In genomic region chr16:28532940-28533647, GRCh38 we compare ENCODE assay signal across 14 cellular contexts. TPM values are rescaled to one million over a fixed set of nuclear protein-coding genes. Genes with fewer than 3 reads are reported as not detected.
DNase-seq lines count a peak whose midpoint lies in the region; ATAC-seq, FAIRE-seq and TF ChIP-seq lines count a peak whose summit lies in the region.
"Had no signal": no experiment of that assay in that cellular context is flagged by ENCODE, and none has a peak within 500 bp of the region (broad histone marks: within the 10 kb centered on the region; RNA-seq: fewer than 3 reads in every experiment).

No MANE protein-coding gene starts in this region.

- H3K4me2 ChIP-seq in BLaER1 treated with 17β-estradiol and CSF1 and Interleukin-3, amounts not matched to agents 10 nM and 100 nM: peak overlapping the region in 5 of 11 experiments; percentile 18 to 80 (median 53); a peak in 8 of 22 replicates

- intact Hi-C loops in pancreas (cut with DNase I): no loop called here

- no peaks in the 10 kb centered on the region for H3K27me3 ChIP-seq in BLaER1 treated with 17β-estradiol and CSF1 and Interleukin-3, amounts not matched to agents 10 nM and 100 nM
- no peaks in the 10 kb centered on the region for H3K27me3 ChIP-seq in pancreas
- H3K27me3 ChIP-seq: ovary had no signal

- no peaks in the 10 kb centered on the region for H3K36me3 Mint-ChIP-seq in IgD-negative memory B cell

- no peak for TF ChIP-seq CTCF in pancreas (IDR thresholded peaks at IDR 0.05)

- FAIRE-seq in pancreas (lab: Jason Lieb, UNC): no peak

- peaks cover 0 to 2% (median 2%) of the 10 kb centered on the region in 3 donors for H3K4me1 Mint-ChIP-seq in IgD-negative memory B cell
- H3K4me1 Mint-ChIP-seq: activated B cell treated with CpG ODN at 0.5 μM for 24 hours had no signal

- H3K4me3 Mint-ChIP-seq in IgD-negative memory B cell: no peak overlapping the region
- H3K4me3 Mint-ChIP-seq: activated B cell treated with CpG ODN at 0.5 μM for 24 hours had no signal

- H3K36me3 ChIP-seq in BLaER1 treated with 17β-estradiol and CSF1 and Interleukin-3, amounts not matched to agents 10 nM and 100 nM: no peaks in the 10 kb centered on the region
- H3K36me3 ChIP-seq in pancreas: no peaks in the 10 kb centered on the region
- H3K36me3 ChIP-seq: ovary had no signal

- DNase-seq in epithelial cell of prostate (ENCODE audit: low read depth, low spot score) (no peak), pancreas (peak in 1 of 6 donors; percentile 42), OCI-M1 (lab: John Stamatoyannopoulos, UW) (no peak), NCI-H524 treated with DMSO at 0.1 percent for 48 hours (lab: John Stamatoyannopoulos, UW) (no peak), NCI-H82 (lab: John Stamatoyannopoulos, UW) (no peak)
- DNase-seq: activated B cell treated with CpG ODN at 0.5 μM for 24 hours, EL had no signal

- no peaks in the 10 kb centered on the region for H3K9me3 ChIP-seq in BLaER1 treated with 17β-estradiol and CSF1 and Interleukin-3, amounts not matched to agents 10 nM and 100 nM (replicated peaks in 1 of 11)
- no peaks in the 10 kb centered on the region for H3K9me3 ChIP-seq in pancreas

- H3K27me3 Mint-ChIP-seq in IgD-negative memory B cell: peaks cover 15% of the 10 kb centered on the region

- H3K27ac Mint-ChIP-seq in IgD-negative memory B cell: peak overlapping the region in 2 of 3 donors; percentile 71 to 92
- H3K27ac Mint-ChIP-seq: activated B cell treated with CpG ODN at 0.5 μM for 24 hours had no signal

- no peaks in the 10 kb centered on the region for H3K9me3 Mint-ChIP-seq in IgD-negative memory B cell
- H3K9me3 Mint-ChIP-seq: activated B cell treated with CpG ODN at 0.5 μM for 24 hours had no signal

- peak overlapping the region in 8 of 11 experiments; percentile 21 to 91 (median 72); a peak in 13 of 22 replicates for H3K27ac ChIP-seq in BLaER1 treated with 17β-estradiol and CSF1 and Interleukin-3, amounts not matched to agents 10 nM and 100 nM
- peak overlapping the region; percentile 84 for H3K27ac ChIP-seq in epithelial cell of prostate
- peak overlapping the region; percentile 24 to 78 (median 52) for H3K27ac ChIP-seq in pancreas

- WGBS in pancreas, 2 donors: 49 to 50% methylated on average over 5 of the region's 5 CpGs

- ATAC-seq in pancreas: peak; percentile 11 to 54 (median 40)
- no peak for ATAC-seq in HG03139 (IDR thresholded peaks at IDR 0.05; ENCODE audit: unreplicated experiment)

- peak overlapping the region in 2 of 11 experiments; percentile 50 to 64; a peak in 3 of 22 replicates for H3K9ac ChIP-seq in BLaER1 treated with 17β-estradiol and CSF1 and Interleukin-3, amounts not matched to agents 10 nM and 100 nM

- H3K4me3 ChIP-seq in BLaER1 treated with 17β-estradiol and CSF1 and Interleukin-3, amounts not matched to agents 10 nM and 100 nM: no peak overlapping the region
- H3K4me3 ChIP-seq in pancreas: no peak overlapping the region
- H3K4me3 ChIP-seq: ovary had no signal

- no peaks in the 10 kb centered on the region for H4K20me1 ChIP-seq in BLaER1 treated with 17β-estradiol and CSF1 and Interleukin-3, amounts not matched to agents 10 nM and 100 nM

- peaks cover 0 to 57% (median 16%) of the 10 kb centered on the region in 10 experiments; a peak in 14 of 20 replicates for H3K4me1 ChIP-seq in BLaER1 treated with 17β-estradiol and CSF1 and Interleukin-3, amounts not matched to agents 10 nM and 100 nM
- H3K4me1 ChIP-seq in pancreas: peaks cover 6 to 33% (median 17%) of the 10 kb centered on the region in 3 donors

RNA-seq across cellular contexts. Expression of gene NUPR1, which starts 5.7 kb away (rescaled TPM):
- polyA plus RNA-seq in IgD-negative memory B cell (not detected), pancreas (100 to 1,000 TPM; 117 to 151 TPM)
- 100 to 1,000 TPM in 3 of 6 donors, 10 to 100 TPM in 3; 28.9 to 303 (median 103) TPM for total RNA-seq in pancreas
- total RNA-seq: activated B cell treated with CpG ODN at 0.5 μM for 24 hours had no signal

RNA-seq across cellular contexts. Expression of gene SGF29, which starts 20.6 kb away (rescaled TPM):
- 49.2 TPM for polyA plus RNA-seq in IgD-negative memory B cell
- 10 to 100 TPM; 14.2 to 28.3 (median 17.0) TPM for total RNA-seq in pancreas
- 10 to 100 TPM; 40.2 to 46.6 TPM for polyA plus RNA-seq in pancreas

RNA-seq across cellular contexts. Expression of gene IL27, which starts 26.5 kb away (rescaled TPM):
- not detected for polyA plus RNA-seq in IgD-negative memory B cell
- under 1 TPM in 2 of 6 donors, not detected in 4; 0.18 to 0.20 TPM for total RNA-seq in pancreas
- under 1 TPM in 1 of 2 donors, not detected in 1; 0.68 TPM for polyA plus RNA-seq in pancreas
- total RNA-seq: activated B cell treated with CpG ODN at 0.5 μM for 24 hours, dermis microvascular lymphatic vessel endothelial cell, HT1080, ovary had no signal
- polyA plus RNA-seq: BJ, ovary had no signal

RNA-seq across cellular contexts. Expression of gene APOBR, which starts 38.7 kb away (rescaled TPM):
- 0.14 TPM for polyA plus RNA-seq in IgD-negative memory B cell
- total RNA-seq in pancreas: 1 to 10 TPM in 2 of 6 donors, under 1 TPM in 4; 0.16 to 3.0 (median 0.45) TPM
- polyA plus RNA-seq in pancreas: 1 to 10 TPM in 1 of 2 donors, under 1 TPM in 1; 0.70 to 1.5 TPM
- polyA plus RNA-seq: BJ had no signal

RNA-seq across cellular contexts. Expression of gene CLN3, which starts 41.2 kb away (rescaled TPM):
- polyA plus RNA-seq in IgD-negative memory B cell (14.4 TPM), pancreas (10 to 100 TPM; 13.8 to 25.9 TPM)
- 10 to 100 TPM in 3 of 6 donors, 1 to 10 TPM in 3; 6.9 to 17.2 (median 10.2) TPM for total RNA-seq in pancreas

Comparison
In these comparisons a context has a peak if more than half of its experiments do, and no peak if none do; other contexts are left out.
1. RNA of gene NUPR1, which starts 5.7 kb away (polyA plus RNA-seq): 117 to 151 TPM in pancreas; not detected in IgD-negative memory B cell (single experiment); every median in the first group is over 100 times any median in the second.
2. Peak in every context shown above with its lines, with median percentiles within 50 percentile points of each other: H3K27ac ChIP-seq.